Comparison of ENCODE assay signal across 1 cellular context in the genomic region with DNA sequence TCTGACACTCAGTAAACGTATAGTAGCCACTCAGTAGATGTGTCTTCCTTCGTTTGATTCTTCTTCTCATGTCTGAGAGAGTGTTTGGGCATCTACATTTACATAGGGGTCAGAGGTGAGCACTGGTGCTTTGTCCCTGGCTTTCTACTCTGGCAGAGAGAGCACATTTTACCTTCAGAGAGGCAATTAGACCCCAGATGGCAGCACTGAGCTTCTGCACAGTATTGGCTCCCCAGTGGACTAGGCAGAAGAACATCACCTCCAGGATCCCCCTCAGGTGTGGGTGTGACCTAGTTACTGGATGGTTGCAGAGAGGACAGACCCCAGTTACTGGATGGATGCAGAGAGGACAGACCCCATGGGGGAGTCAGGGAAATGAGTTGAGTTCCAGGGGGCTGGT.
TF ChIP-seq lines count a peak whose summit lies in the region.

No MANE protein-coding gene starts in this region.

TF ChIP-seq in HepG2, 621 proteins besides CTCF, POLR2A, EP300 and RAD21 (continued from another document):
- TF ChIP-seq, protein P1, sequence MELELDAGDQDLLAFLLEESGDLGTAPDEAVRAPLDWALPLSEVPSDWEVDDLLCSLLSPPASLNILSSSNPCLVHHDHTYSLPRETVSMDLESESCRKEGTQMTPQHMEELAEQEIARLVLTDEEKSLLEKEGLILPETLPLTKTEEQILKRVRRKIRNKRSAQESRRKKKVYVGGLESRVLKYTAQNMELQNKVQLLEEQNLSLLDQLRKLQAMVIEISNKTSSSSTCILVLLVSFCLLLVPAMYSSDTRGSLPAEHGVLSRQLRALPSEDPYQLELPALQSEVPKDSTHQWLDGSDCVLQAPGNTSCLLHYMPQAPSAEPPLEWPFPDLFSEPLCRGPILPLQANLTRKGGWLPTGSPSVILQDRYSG (CRISPR knock-in tag; IDR thresholded peaks at IDR 0.05): no peak
- no peak for TF ChIP-seq RORA (CRISPR knock-in tag; IDR thresholded peaks at IDR 0.05)
- TF ChIP-seq HNRNPL (IDR thresholded peaks at IDR 0.05; ENCODE audit: low read depth, low read length): no peak
- peak; percentile 52; the same call in 1 of the 2 replicates for TF ChIP-seq SMC3 (IDR thresholded peaks at IDR 0.05; ENCODE audit: low read length)
- TF ChIP-seq MEIS2 (CRISPR knock-in tag; IDR thresholded peaks at IDR 0.05): no peak
- no peak for TF ChIP-seq HOXA3 (CRISPR knock-in tag; IDR thresholded peaks at IDR 0.05)
- TF ChIP-seq, protein P2, sequence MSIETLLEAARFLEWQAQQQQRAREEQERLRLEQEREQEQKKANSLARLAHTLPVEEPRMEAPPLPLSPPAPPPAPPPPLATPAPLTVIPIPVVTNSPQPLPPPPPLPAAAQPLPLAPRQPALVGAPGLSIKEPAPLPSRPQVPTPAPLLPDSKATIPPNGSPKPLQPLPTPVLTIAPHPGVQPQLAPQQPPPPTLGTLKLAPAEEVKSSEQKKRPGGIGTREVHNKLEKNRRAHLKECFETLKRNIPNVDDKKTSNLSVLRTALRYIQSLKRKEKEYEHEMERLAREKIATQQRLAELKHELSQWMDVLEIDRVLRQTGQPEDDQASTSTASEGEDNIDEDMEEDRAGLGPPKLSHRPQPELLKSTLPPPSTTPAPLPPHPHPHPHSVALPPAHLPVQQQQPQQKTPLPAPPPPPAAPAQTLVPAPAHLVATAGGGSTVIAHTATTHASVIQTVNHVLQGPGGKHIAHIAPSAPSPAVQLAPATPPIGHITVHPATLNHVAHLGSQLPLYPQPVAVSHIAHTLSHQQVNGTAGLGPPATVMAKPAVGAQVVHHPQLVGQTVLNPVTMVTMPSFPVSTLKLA (IDR thresholded peaks at IDR 0.05): no peak
- TF ChIP-seq SIX4 (CRISPR knock-in tag; IDR thresholded peaks at IDR 0.05): no peak
- TF ChIP-seq ZFP36L2 (CRISPR knock-in tag; IDR thresholded peaks at IDR 0.05): no peak
- no peak for TF ChIP-seq NFIB (CRISPR knock-in tag; IDR thresholded peaks at IDR 0.05; ENCODE audit: borderline replicate concordance)
- TF ChIP-seq HOXA9 (CRISPR knock-in tag; IDR thresholded peaks at IDR 0.05; ENCODE audit: borderline replicate concordance): no peak
